8 cellular contexts compared by ENCODE assay signal in the genomic region with DNA sequence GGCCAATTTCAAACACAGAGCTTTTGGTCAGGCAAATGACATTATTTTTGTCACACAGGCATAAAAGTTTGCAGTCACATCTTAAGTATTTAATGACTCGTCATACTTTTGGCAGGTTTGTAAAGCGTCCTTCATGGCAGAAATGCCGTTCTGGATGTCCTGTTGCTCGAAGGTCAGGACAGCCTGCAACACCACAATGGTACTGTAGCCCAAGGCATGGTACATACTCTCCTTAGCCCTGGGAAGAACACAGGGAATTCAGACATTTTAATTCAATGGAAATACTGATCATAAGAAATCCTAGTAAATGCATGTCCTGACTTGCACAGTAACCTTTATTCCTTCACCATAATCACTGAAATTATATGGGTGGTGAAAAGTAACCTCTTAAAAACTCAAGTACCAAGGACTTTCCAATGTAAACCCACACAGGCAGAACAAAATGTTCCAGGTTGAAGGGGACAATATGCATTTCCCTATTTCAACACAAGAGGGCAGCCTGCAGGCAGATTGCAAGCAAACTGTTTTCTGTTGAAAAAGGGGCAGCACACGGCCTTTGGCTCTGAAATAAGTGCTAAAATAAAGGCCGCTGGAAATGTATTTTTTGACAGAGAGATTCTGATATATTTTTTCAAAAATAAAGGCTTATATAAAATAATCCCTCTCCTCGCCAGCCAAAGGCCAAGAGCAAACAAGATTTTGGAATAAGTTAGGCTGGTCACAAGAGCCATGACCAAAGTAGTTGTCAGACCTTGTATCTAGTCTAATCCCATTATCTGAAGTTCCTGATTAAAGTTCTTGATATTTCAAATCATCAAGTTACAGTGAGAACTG.
A peak's percentile ranks its signal among the peaks of the same experiment; 100 is the strongest.
DNase-seq lines count a peak whose midpoint lies in the region; ATAC-seq and TF ChIP-seq lines count a peak whose summit lies in the region.

No MANE protein-coding gene starts in this region.

- no peak overlapping the region for H3K4me2 ChIP-seq in KMS-11

- ATAC-seq in GM21381 (IDR thresholded peaks at IDR 0.05; ENCODE audit: unreplicated experiment) (peak; percentile 70), RWPE2 (ENCODE audit: low read depth) (0 out of 3 replicates have a peak, but pooled peaks have one; percentile 31), psoas muscle (peak; percentile 57 to 81 (median 60))

- TF ChIP-seq CTCF in KMS-11 (conservative IDR thresholded peaks at IDR 0.05; ENCODE audit: low read depth, low read length), result peak; percentile 91
- peak; percentile 93 for TF ChIP-seq CTCF in RWPE2 (IDR thresholded peaks at IDR 0.05; ENCODE audit: poor library complexity, severe bottlenecking)
- peak; percentile 86 for TF ChIP-seq CTCF in psoas muscle (IDR thresholded peaks at IDR 0.05)

- H3K36me3 ChIP-seq in KMS-11 (ENCODE audit: insufficient read depth), result no peaks in the 10 kb centered on the region
- H3K36me3 ChIP-seq in RWPE2 (ENCODE audit: low read depth), result no peaks in the 10 kb centered on the region
- H3K36me3 ChIP-seq in psoas muscle (ENCODE audit: insufficient read depth in 1 of 2, low read depth in 1 of 2), result no peaks in the 10 kb centered on the region

- H3K4me3 ChIP-seq in KMS-11 (IDR thresholded peaks at IDR 0.05; ENCODE audit: insufficient read depth, low read depth, low read length) (no peak overlapping the region), RWPE2 (ENCODE audit: severe bottlenecking) (no peak overlapping the region), psoas muscle (peak overlapping the region; percentile 12)

- intact Hi-C loops in head of caudate nucleus (cut with DNase I), result no loop called here
- intact Hi-C loops in psoas muscle (cut with DNase I), result loop anchor here (5.0 kb wide), 2 partner anchors 206 to 396 kb away; no protein-coding TSS in a partner anchor
- intact Hi-C loops in posterior vena cava (cut with DNase I), result loop anchor here in 1 of 2 donors (5.0 to 10.0 kb wide), 2 partner anchors 93 to 211 kb away; partner anchors contain the start of genes SNAPC3 and TTC39B

- 40 to 51% (median 43%) methylated on average over 7 of the region's 7 CpGs for WGBS in psoas muscle, 3 donors

- DNase-seq in DMS 273 (lab: John Stamatoyannopoulos, UW; ENCODE audit: unreplicated experiment) (peak; percentile 89), RWPE2 (ENCODE audit: low spot score) (no peak), head of caudate nucleus (peak in 40 of 42 donors; percentile 22 to 88 (median 68)), psoas muscle (no peak), posterior vena cava (ENCODE audit: low spot score) (no peak)
- DNase-seq in activated naive CD4-positive, alpha-beta T cell treated with anti-CD3 and anti-CD28 coated beads, Interleukin-2, amount 50 U/mL, for 16 hours, result peak; percentile 46

- H3K79me2 ChIP-seq in KMS-11 (ENCODE audit: insufficient read depth, low read depth), result no peaks in the 10 kb centered on the region

- no peak overlapping the region for H2AFZ ChIP-seq in KMS-11 (ENCODE audit: low read depth)

- H3K27ac ChIP-seq in KMS-11 (no peak overlapping the region), RWPE2 (ENCODE audit: poor library complexity, severe bottlenecking) (no peak overlapping the region), psoas muscle (no peak overlapping the region)

- H3K4me1 ChIP-seq in KMS-11 (ENCODE audit: low read depth, poor library complexity, severe bottlenecking) (no peaks in the 10 kb centered on the region), RWPE2 (ENCODE audit: insufficient read depth, poor library complexity, severe bottlenecking) (no peaks in the 10 kb centered on the region), psoas muscle (no peaks in the 10 kb centered on the region)

- no peaks in the 10 kb centered on the region for H3K27me3 ChIP-seq in KMS-11 (ENCODE audit: insufficient read depth, low read depth)
- no peaks in the 10 kb centered on the region for H3K27me3 ChIP-seq in RWPE2 (ENCODE audit: insufficient read depth, poor library complexity, severe bottlenecking)
- H3K27me3 ChIP-seq in psoas muscle (ENCODE audit: insufficient read depth in 3 of 3, low read length in 2 of 3), result no peaks in the 10 kb centered on the region

- H3K9ac ChIP-seq in KMS-11, result no peak overlapping the region

- no peaks in the 10 kb centered on the region for H3K9me3 ChIP-seq in RWPE2 (ENCODE audit: severe bottlenecking)
- H3K9me3 ChIP-seq in psoas muscle, result no peaks in the 10 kb centered on the region

- H4K20me1 ChIP-seq in KMS-11 (ENCODE audit: insufficient read depth), result no peaks in the 10 kb centered on the region

Comparison
In these comparisons a context has a peak if more than half of its experiments do, and no peak if none do; other contexts are left out.
1. DNase-seq: peak in DMS 273 (single experiment), activated naive CD4-positive, alpha-beta T cell treated with anti-CD3 and anti-CD28 coated beads, Interleukin-2, amount 50 U/mL, for 16 hours (single experiment) and head of caudate nucleus (40 of 42); none in RWPE2 (single experiment), psoas muscle (0 of 2) and posterior vena cava (single experiment).
2. Peak in every context shown above with its lines, with median percentiles within 50 percentile points of each other: ATAC-seq and CTCF ChIP-seq.